26 cellular contexts compared by ENCODE assay signal in genomic region chr3:97827741-97828471, GRCh38. TPM values are rescaled to one million over a fixed set of nuclear protein-coding genes. Genes with fewer than 3 reads are reported as not detected.
DNase-seq lines count a peak whose midpoint lies in the region; ATAC-seq and TF ChIP-seq lines count a peak whose summit lies in the region.
"Had no signal": no experiment of that assay in that cellular context is flagged by ENCODE, and none has a peak within 500 bp of the region (broad histone marks: within the 10 kb centered on the region; RNA-seq: fewer than 3 reads in every experiment).

No MANE protein-coding gene starts in this region.

- no peaks in the 10 kb centered on the region for H3K9me3 ChIP-seq in CD8-positive, alpha-beta T cell (ENCODE audit: low read length)
- H3K9me3 ChIP-seq: esophagus squamous epithelium, Peyer's patch, SJSA1, vagina had no signal

- no peak overlapping the region for H3K4me3 ChIP-seq in fibroblast of pulmonary artery (replicated peaks; ENCODE audit: low read depth, low read length)
- no peak overlapping the region for H3K4me3 ChIP-seq in CD8-positive, alpha-beta T cell (ENCODE audit: low read depth, low read length)
- H3K4me3 ChIP-seq: esophagus squamous epithelium, Peyer's patch, SJSA1, vagina had no signal

- H3K4me3 Mint-ChIP-seq in CD14-positive monocyte = no peak overlapping the region
- H3K4me3 Mint-ChIP-seq in CD8-positive, alpha-beta T cell = no peak overlapping the region
- H3K4me3 Mint-ChIP-seq: activated CD8-positive, alpha-beta T cell treated with anti-CD3 and anti-CD28 coated beads, Interleukin-2, amount 10 ng/mL, durations not matched to agents 7 days and 5 days; activated naive CD8-positive, alpha-beta T cell treated with anti-CD3 and anti-CD28 coated beads, Interleukin-2, amount 50 U/mL, for 24 hours; CD4-positive, CD25-positive, alpha-beta regulatory T cell; endodermal cell; naive thymus-derived CD8-positive, alpha-beta T cell had no signal

- H3K4me1 Mint-ChIP-seq in CD14-positive monocyte = peaks cover 35% of the 10 kb centered on the region
- peaks cover 6% of the 10 kb centered on the region for H3K4me1 Mint-ChIP-seq in CD8-positive, alpha-beta T cell (ENCODE audit: low read depth)

- H3K36me3 ChIP-seq in CD8-positive, alpha-beta T cell (ENCODE audit: insufficient read depth, low read length) = no peaks in the 10 kb centered on the region
- H3K36me3 ChIP-seq: brain microvascular endothelial cell, esophagus squamous epithelium, Peyer's patch, SJSA1, vagina had no signal

- peaks cover 0 to 1% (median 0%) of the 10 kb centered on the region in 3 donors for H3K27me3 Mint-ChIP-seq in CD14-positive monocyte (ENCODE audit: low read depth in 3 of 3)
- no peaks in the 10 kb centered on the region for H3K27me3 Mint-ChIP-seq in CD8-positive, alpha-beta T cell (ENCODE audit: low read depth)

- peaks cover under 1% of the 10 kb centered on the region for H3K4me1 ChIP-seq in CD8-positive, alpha-beta T cell (ENCODE audit: insufficient read depth, low read length)

- TF ChIP-seq CTCF in fibroblast of pulmonary artery (IDR thresholded peaks at IDR 0.05; ENCODE audit: low read length, missing control alignments) (no peak), CD14-positive monocyte (IDR thresholded peaks at IDR 0.05) (no peak)
- no peak for TF ChIP-seq CTCF in CD8-positive, alpha-beta T cell (IDR thresholded peaks at IDR 0.05)

- intact Hi-C loops in CD14-positive monocyte (cut with micrococcal nuclease) = no loop called here
- intact Hi-C loops in CD8-positive, alpha-beta T cell (cut with DNase I, micrococcal nuclease) = loop anchor here in 1 of 2 experiments (10.0 kb wide), 1 partner anchor 767 kb away; the partner anchor contains the start of gene CPOX

- no peak overlapping the region for H3K27ac ChIP-seq in CD8-positive, alpha-beta T cell (ENCODE audit: low read depth, low read length)
- H3K27ac ChIP-seq: brain microvascular endothelial cell, esophagus squamous epithelium, Peyer's patch, SJSA1, vagina had no signal

- CTCF ChIA-PET in CD8-positive, alpha-beta T cell (lab: Charles Lee) = no interaction called here

- H3K9me3 Mint-ChIP-seq in CD14-positive monocyte = peaks cover 0 to 6% (median 2%) of the 10 kb centered on the region in 7 donors
- peaks cover 2% of the 10 kb centered on the region for H3K9me3 Mint-ChIP-seq in CD8-positive, alpha-beta T cell
- peaks cover 0 to 5% of the 10 kb centered on the region in 2 donors for H3K9me3 Mint-ChIP-seq in activated naive CD4-positive, alpha-beta T cell treated with anti-CD3 and anti-CD28 coated beads, Interleukin-2, amount 50 U/mL, for 72 hours
- H3K9me3 Mint-ChIP-seq: activated naive CD8-positive, alpha-beta T cell treated with anti-CD3 and anti-CD28 coated beads, Interleukin-2, amount 50 U/mL, for 24 hours; CD4-positive, CD25-positive, alpha-beta regulatory T cell; naive thymus-derived CD8-positive, alpha-beta T cell had no signal

- POLR2A ChIA-PET in CD8-positive, alpha-beta T cell (lab: Charles Lee) = no interaction called here

- DNase-seq in EH (ENCODE audit: low read depth) = peak; percentile 61
- DNase-seq in SK-MEL-5 (ENCODE audit: low read depth, low spot score) = peak; percentile 33
- DNase-seq in fibroblast of pulmonary artery (ENCODE audit: low read depth) = peak; percentile 39
- peak; percentile 55 for DNase-seq in putamen (ENCODE audit: low spot score)
- no peak for DNase-seq in activated naive CD4-positive, alpha-beta T cell (lab: John Stamatoyannopoulos, UW)
- DNase-seq in CD14-positive monocyte (ENCODE audit: low spot score) = no peak
- DNase-seq in CD8-positive, alpha-beta T cell = no peak
- DNase-seq in activated naive CD4-positive, alpha-beta T cell treated with anti-CD3 and anti-CD28 coated beads, Interleukin-2, amount 50 U/mL, for 72 hours (ENCODE audit: low spot score in 2 of 2) = no peak
- DNase-seq: activated CD4-positive, alpha-beta T cell treated with anti-CD3 and anti-CD28 coated beads for 1 hour; activated CD8-positive, alpha-beta T cell treated with anti-CD3 and anti-CD28 coated beads, Interleukin-2, amount 10 ng/mL, durations not matched to agents 7 days and 5 days; activated effector memory CD4-positive, alpha-beta T cell treated with anti-CD3 and anti-CD28 coated beads, Interleukin-2, amount 50 U/mL, for 16 hours; activated naive CD8-positive, alpha-beta T cell treated with anti-CD3 and anti-CD28 coated beads, Interleukin-2, amount 50 U/mL, for 24 hours; activated T-cell treated with anti-CD3 and anti-CD28 coated beads for 4 hours; brain microvascular endothelial cell; CD4-positive, CD25-positive, alpha-beta regulatory T cell; DMS 273 treated with DMSO at 0.1 percent for 48 hours; endodermal cell; esophagus squamous epithelium; naive thymus-derived CD8-positive, alpha-beta T cell; NCI-H146; NCI-H510A treated with DMSO at 0.1 percent for 48 hours; NK-92 treated with Interleukin-12 subunit alpha and Interleukin-12 subunit beta, amount 100 ng/mL, for 24 hours; occipital lobe; Peyer's patch had no signal

- H3K27ac Mint-ChIP-seq in CD14-positive monocyte = peak overlapping the region in 1 of 7 donors; percentile 62
- H3K27ac Mint-ChIP-seq in CD8-positive, alpha-beta T cell = no peak overlapping the region
- H3K27ac Mint-ChIP-seq in activated naive CD4-positive, alpha-beta T cell treated with anti-CD3 and anti-CD28 coated beads, Interleukin-2, amount 50 U/mL, for 72 hours = no peak overlapping the region
- H3K27ac Mint-ChIP-seq: activated CD8-positive, alpha-beta T cell treated with anti-CD3 and anti-CD28 coated beads, Interleukin-2, amount 10 ng/mL, durations not matched to agents 7 days and 5 days; activated naive CD8-positive, alpha-beta T cell treated with anti-CD3 and anti-CD28 coated beads, Interleukin-2, amount 50 U/mL, for 24 hours; endodermal cell; naive thymus-derived CD8-positive, alpha-beta T cell had no signal

- in situ Hi-C loops in SK-MEL-5 (cut with HindIII; ENCODE audit: low pct_unique_long_range_greater_than_20kb, low sequenced_read_pairs) = loop anchor here (10.0 kb wide), 1 partner anchor 47 kb away; no protein-coding TSS in a partner anchor

- H3K36me3 Mint-ChIP-seq in CD14-positive monocyte = peaks cover 14 to 21% of the 10 kb centered on the region in 2 donors
- no peaks in the 10 kb centered on the region for H3K36me3 Mint-ChIP-seq in CD8-positive, alpha-beta T cell
- H3K36me3 Mint-ChIP-seq in activated naive CD4-positive, alpha-beta T cell treated with anti-CD3 and anti-CD28 coated beads, Interleukin-2, amount 50 U/mL, for 72 hours = peaks cover 7 to 16% of the 10 kb centered on the region in 2 donors

- no peak for ATAC-seq in CD8-positive, alpha-beta T cell
- ATAC-seq in activated naive CD4-positive, alpha-beta T cell treated with anti-CD3 and anti-CD28 coated beads, Interleukin-2, amount 50 U/mL, for 72 hours = no peak
- ATAC-seq: activated CD8-positive, alpha-beta T cell treated with anti-CD3 and anti-CD28 coated beads, Interleukin-2, amount 10 ng/mL, durations not matched to agents 7 days and 5 days; activated naive CD8-positive, alpha-beta T cell treated with anti-CD3 and anti-CD28 coated beads, Interleukin-2, amount 50 U/mL, for 24 hours; naive thymus-derived CD8-positive, alpha-beta T cell had no signal

- H3K27me3 ChIP-seq in CD8-positive, alpha-beta T cell (ENCODE audit: insufficient read depth, low read length) = no peaks in the 10 kb centered on the region
- H3K27me3 ChIP-seq: brain microvascular endothelial cell, esophagus squamous epithelium, Peyer's patch, SJSA1, vagina had no signal

RNA-seq across cellular contexts. Expression of gene CRYBG3, which starts 6.1 kb away (rescaled TPM):
- 14.2 and 16.2 TPM in 2 replicates for total RNA-seq in SK-MEL-5 (2014; rRNA removed; shearing (Covaris generic))
- polyA plus RNA-seq in SK-MEL-5 (2015; cell fraction: cytosol; rRNA removed) = 6.9 and 12.3 TPM in 2 replicates
- polyA plus RNA-seq in SK-MEL-5 (2015; cell fraction: nucleus; rRNA removed) = 24.0 and 26.2 TPM in 2 replicates
- polyA plus RNA-seq in CD14-positive monocyte = 1 to 10 TPM; 2.3 to 5.3 TPM
- total RNA-seq in CD8-positive, alpha-beta T cell = 1 to 10 TPM in 1 of 2 experiments, under 1 TPM in 1; 1.00 to 1.1 TPM
- total RNA-seq in activated naive CD4-positive, alpha-beta T cell treated with anti-CD3 and anti-CD28 coated beads, Interleukin-2, amount 50 U/mL, for 72 hours = 10 to 100 TPM in 1 of 2 donors, 1 to 10 TPM in 1; 1.3 to 10.6 TPM

Comparison
In these comparisons a context has a peak if more than half of its experiments do, and no peak if none do; other contexts are left out.
1. DNase-seq: peak in EH (single experiment), SK-MEL-5 (single experiment), fibroblast of pulmonary artery (single experiment) and putamen (single experiment); none in activated naive CD4-positive, alpha-beta T cell (0 of 4), CD14-positive monocyte (single experiment), CD8-positive, alpha-beta T cell (0 of 7) and activated naive CD4-positive, alpha-beta T cell treated with anti-CD3 and anti-CD28 coated beads, Interleukin-2, amount 50 U/mL, for 72 hours (0 of 2).